25 cellular contexts compared by ENCODE assay signal in genomic region chr1:220320709-220321108, GRCh38.
"Had no signal": no experiment of that assay in that cellular context is flagged by ENCODE, and none has a peak within 500 bp of the region (broad histone marks: within the 10 kb centered on the region; RNA-seq: fewer than 3 reads in every experiment).

No MANE protein-coding gene starts in this region.

- H3K27ac ChIP-seq: colonic mucosa, epithelial cell of prostate, esophagus squamous epithelium, gastrocnemius medialis, heart right ventricle, left lung, lower lobe of right lung had no signal

- H3K4me3 ChIP-seq: colonic mucosa, esophagus squamous epithelium, gastrocnemius medialis, heart right ventricle, left lung, lower lobe of right lung, mucosa of descending colon had no signal

- ATAC-seq: esophagus mucosa, gastrocnemius medialis, heart right ventricle, left cardiac atrium, left lung, left ventricle myocardium superior, lower lobe of right lung, mucosa of descending colon had no signal

- H3K4me3 Mint-ChIP-seq: dendritic cell treated with granulocyte-macrophage colony-stimulating factor and Interleukin-4, amounts not matched to agents 40 ng/mL and 50 ng/mL, for 4 days; mesothelial cell of epicardium; naive B cell had no signal

- H3K4me1 Mint-ChIP-seq: mesothelial cell of epicardium, naive B cell had no signal

- H3K27me3 ChIP-seq: colonic mucosa, esophagus squamous epithelium, gastrocnemius medialis, heart right ventricle, left lung had no signal

- H3K27ac Mint-ChIP-seq: dendritic cell treated with granulocyte-macrophage colony-stimulating factor and Interleukin-4, amounts not matched to agents 40 ng/mL and 50 ng/mL, for 4 days; mesothelial cell of epicardium; naive B cell had no signal

- H3K9me3 ChIP-seq: colonic mucosa, esophagus squamous epithelium, gastrocnemius medialis, heart right ventricle, left lung, lower lobe of right lung, mucosa of descending colon had no signal

- H3K9me3 Mint-ChIP-seq: dendritic cell treated with granulocyte-macrophage colony-stimulating factor and Interleukin-4, amounts not matched to agents 40 ng/mL and 50 ng/mL, for 4 days; mesothelial cell of epicardium; naive B cell had no signal

- H3K4me1 ChIP-seq: colonic mucosa, gastrocnemius medialis, left lung, lower lobe of right lung had no signal

- H3K36me3 Mint-ChIP-seq: mesothelial cell of epicardium, naive B cell had no signal

- FAIRE-seq: islet of Langerhans, keratinocyte had no signal

- DNase-seq: colonic mucosa; cortex of kidney; effector memory CD4-positive, alpha-beta T cell; erythroblast; esophagus squamous epithelium; foreskin fibroblast; foreskin melanocyte; gastrocnemius medialis; glutamatergic neuron; head of caudate nucleus; heart right ventricle; hippocampal formation; left cardiac atrium; left lung; left ventricle myocardium superior; lower lobe of right lung; mesenchymal stem cell; mucosa of descending colon; naive B cell had no signal

- H3K36me3 ChIP-seq: colonic mucosa, esophagus squamous epithelium, gastrocnemius medialis, heart right ventricle, left lung, lower lobe of right lung had no signal
